In genomic region chr16:28910046-28911031, GRCh38 we compare ENCODE assay signal across 9 cellular contexts. TPM values are rescaled to one million over a fixed set of nuclear protein-coding genes. Genes with fewer than 3 reads are reported as not detected.
A peak's percentile ranks its signal among the peaks of the same experiment; 100 is the strongest.
DNase-seq lines count a peak whose midpoint lies in the region; ATAC-seq, FAIRE-seq and TF ChIP-seq lines count a peak whose summit lies in the region.
"Had no signal": no experiment of that assay in that cellular context is flagged by ENCODE, and none has a peak within 500 bp of the region (broad histone marks: within the 10 kb centered on the region; RNA-seq: fewer than 3 reads in every experiment).

No MANE protein-coding gene starts in this region.

- H3K4me1 Mint-ChIP-seq in HFFc6 (ENCODE audit: low read depth) = peaks cover 8% of the 10 kb centered on the region
- peaks cover 5% of the 10 kb centered on the region for H3K4me1 Mint-ChIP-seq in memory B cell

- no peak overlapping the region for H3K4me3 Mint-ChIP-seq in HFFc6
- peak overlapping the region; percentile 28 for H3K4me3 Mint-ChIP-seq in memory B cell

- no peak overlapping the region for H3K4me3 ChIP-seq in foreskin fibroblast (ENCODE audit: low read depth in 1 of 2, low read length in 2 of 2)

- TF ChIP-seq CTCF in HFFc6 (IDR thresholded peaks at IDR 0.05) = no peak
- TF ChIP-seq CTCF in foreskin fibroblast (IDR thresholded peaks at IDR 0.05; ENCODE audit: low read depth, low read length) = no peak

- FAIRE-seq in RCC 7860 (lab: Jason Lieb, UNC) = no peak

- ATAC-seq in memory B cell (ENCODE audit: low read depth) (peak; percentile 88), GM18861 (IDR thresholded peaks at IDR 0.05; ENCODE audit: unreplicated experiment) (no peak)

- peak; percentile 70 for DNase-seq in DMS79 (lab: John Stamatoyannopoulos, UW)
- DNase-seq in HFFc6 = peak; percentile 37
- peak; percentile 18 for DNase-seq in RCC 7860 (ENCODE audit: low spot score)
- DNase-seq in memory B cell (ENCODE audit: low spot score in 2 of 2) = no peak
- DNase-seq in foreskin fibroblast = no peak
- no peak for DNase-seq in NCI-H1694 (lab: John Stamatoyannopoulos, UW)
- DNase-seq: DMS153 had no signal

- H3K9me3 Mint-ChIP-seq in HFFc6 (no peaks in the 10 kb centered on the region), memory B cell (no peaks in the 10 kb centered on the region)

- H3K36me3 Mint-ChIP-seq in HFFc6 (ENCODE audit: low read depth) (peaks cover 9% of the 10 kb centered on the region), memory B cell (peaks cover 15% of the 10 kb centered on the region)

- H3K27me3 Mint-ChIP-seq in HFFc6 (ENCODE audit: insufficient read depth) (peaks cover 4% of the 10 kb centered on the region), memory B cell (no peaks in the 10 kb centered on the region)

- H3K27ac Mint-ChIP-seq in HFFc6 (no peak overlapping the region), memory B cell (peak overlapping the region; percentile 51)

RNA-seq across cellular contexts. Expression of gene RABEP2, which starts 14.7 kb away (rescaled TPM):
- total RNA-seq in HFFc6 (2021; fragmentation: NEBNext Ultra II Directional; extraction: Animal tissue kit (Norgen Biotek cat#: 25700)) = 10 to 100 TPM; 19.8 to 24.9 (median 21.9) TPM

RNA-seq across cellular contexts. Expression of gene CD19, which starts 21.4 kb away (rescaled TPM):
- total RNA-seq in HFFc6 (2021; fragmentation: NEBNext Ultra II Directional; extraction: Animal tissue kit (Norgen Biotek cat#: 25700)) = not detected
- total RNA-seq: fibroblast of villous mesenchyme had no signal

RNA-seq across cellular contexts. Expression of gene ATP2A1, which starts 32.1 kb away (rescaled TPM):
- total RNA-seq in HFFc6 (2021; fragmentation: NEBNext Ultra II Directional; extraction: Animal tissue kit (Norgen Biotek cat#: 25700)) = under 1 TPM; 0.26 to 0.85 (median 0.54) TPM

RNA-seq across cellular contexts. Expression of gene NFATC2IP, which starts 40.4 kb away (rescaled TPM):
- total RNA-seq in HFFc6 (2021; fragmentation: NEBNext Ultra II Directional; extraction: Animal tissue kit (Norgen Biotek cat#: 25700)) = 10 to 100 TPM; 18.1 to 21.9 (median 19.9) TPM

RNA-seq across cellular contexts. Expression of gene SH2B1, which starts 46.7 kb away (rescaled TPM):
- total RNA-seq in HFFc6 (2021; fragmentation: NEBNext Ultra II Directional; extraction: Animal tissue kit (Norgen Biotek cat#: 25700)) = 10 to 100 TPM; 33.9 to 41.0 (median 37.6) TPM

Comparison
In these comparisons a context has a peak if more than half of its experiments do, and no peak if none do; other contexts are left out.
1. DNase-seq: peak in DMS79 (single experiment), HFFc6 (single experiment) and RCC 7860 (single experiment); none in memory B cell (0 of 2), foreskin fibroblast (0 of 2) and NCI-H1694 (single experiment).